Comparison of ENCODE assay signal across 19 cellular contexts in the genomic region with DNA sequence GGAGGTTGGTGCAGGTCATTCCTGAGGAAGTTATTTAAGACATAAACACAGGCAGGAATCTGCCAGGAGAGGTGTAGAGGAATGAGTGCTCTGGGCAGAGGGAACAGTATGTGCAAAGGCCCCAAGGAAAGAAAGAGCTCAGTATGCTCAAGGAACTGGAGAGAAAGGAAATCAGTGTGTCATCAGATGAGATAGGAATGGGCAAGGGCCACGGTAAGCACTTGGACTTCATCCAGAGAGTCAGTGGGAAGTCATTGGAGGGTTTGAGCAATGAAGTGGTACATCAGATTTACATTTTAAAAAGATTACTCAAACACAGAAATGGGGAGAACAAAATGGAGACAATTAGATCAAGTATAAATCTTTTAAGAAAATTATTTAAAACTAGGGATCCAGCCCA.
"Had no signal": no experiment of that assay in that cellular context is flagged by ENCODE, and none has a peak within 500 bp of the region (broad histone marks: within the 10 kb centered on the region; RNA-seq: fewer than 3 reads in every experiment).

No MANE protein-coding gene starts in this region.

- H3K36me3 ChIP-seq: adrenal gland, neural progenitor cell, ovary, spleen, suprapubic skin, WERI-Rb-1 had no signal

- H3K9me3 Mint-ChIP-seq: activated CD4-positive, alpha-beta memory T cell treated with anti-CD3 and anti-CD28 coated beads for 36 hours; neural progenitor cell; stimulated activated naive CD8-positive, alpha-beta T cell treated with anti-CD3 and anti-CD28 coated beads, Interleukin-15, Interleukin-2, amounts not matched to agents 100 ng/mL and 50 ng/mL, for 24 hours; type B pancreatic cell had no signal

- H3K4me1 ChIP-seq: adrenal gland, neural progenitor cell, spleen had no signal

- ATAC-seq: activated CD4-positive, alpha-beta T cell treated with anti-CD3 and anti-CD28 coated beads for 36 hours; activated CD8-positive, alpha-beta memory T cell treated with anti-CD3 and anti-CD28 coated beads, Interleukin-2, amount 10 ng/mL, durations not matched to agents 7 days and 5 days; body of pancreas; left lobe of liver; sciatic nerve had no signal

- H3K27me3 ChIP-seq: adrenal gland, body of pancreas, neural progenitor cell, ovary, spleen, suprapubic skin had no signal

- H3K4me1 Mint-ChIP-seq: activated naive CD4-positive, alpha-beta T cell treated with anti-CD3 and anti-CD28 coated beads, Interleukin-2, amount 50 U/mL, for 24 hours; naive B cell; neural progenitor cell had no signal

- H2AFZ ChIP-seq: neural progenitor cell had no signal

- H3K27me3 Mint-ChIP-seq: activated CD8-positive, alpha-beta memory T cell treated with anti-CD3 and anti-CD28 coated beads, Interleukin-2, amount 10 ng/mL, durations not matched to agents 7 days and 5 days; type B pancreatic cell had no signal

- H3K4me3 ChIP-seq: adrenal gland, body of pancreas, neural progenitor cell, ovary, spleen, suprapubic skin had no signal

- H3K9me3 ChIP-seq: adrenal gland, body of pancreas, ovary, spleen, suprapubic skin had no signal

- H3K4me2 ChIP-seq: neural progenitor cell had no signal

- H3K27ac ChIP-seq: adrenal gland, body of pancreas, neural progenitor cell, ovary, spleen, suprapubic skin, WERI-Rb-1 had no signal

- H3K27ac Mint-ChIP-seq: activated CD4-positive, alpha-beta memory T cell treated with anti-CD3 and anti-CD28 coated beads for 36 hours; activated CD4-positive, alpha-beta T cell treated with anti-CD3 and anti-CD28 coated beads for 36 hours; activated CD8-positive, alpha-beta memory T cell treated with anti-CD3 and anti-CD28 coated beads, Interleukin-2, amount 10 ng/mL, durations not matched to agents 7 days and 5 days; activated naive CD4-positive, alpha-beta T cell treated with anti-CD3 and anti-CD28 coated beads, Interleukin-2, amount 50 U/mL, for 24 hours; naive B cell; neural progenitor cell; stimulated activated naive CD8-positive, alpha-beta T cell treated with anti-CD3 and anti-CD28 coated beads, Interleukin-15, Interleukin-2, amounts not matched to agents 100 ng/mL and 50 ng/mL, for 24 hours; type B pancreatic cell had no signal

- H3K4me3 Mint-ChIP-seq: activated CD4-positive, alpha-beta memory T cell treated with anti-CD3 and anti-CD28 coated beads for 36 hours; activated CD4-positive, alpha-beta T cell treated with anti-CD3 and anti-CD28 coated beads for 36 hours; activated CD8-positive, alpha-beta memory T cell treated with anti-CD3 and anti-CD28 coated beads, Interleukin-2, amount 10 ng/mL, durations not matched to agents 7 days and 5 days; activated naive CD4-positive, alpha-beta T cell treated with anti-CD3 and anti-CD28 coated beads, Interleukin-2, amount 50 U/mL, for 24 hours; naive B cell; neural progenitor cell; stimulated activated naive CD8-positive, alpha-beta T cell treated with anti-CD3 and anti-CD28 coated beads, Interleukin-15, Interleukin-2, amounts not matched to agents 100 ng/mL and 50 ng/mL, for 24 hours; type B pancreatic cell had no signal

- H3K36me3 Mint-ChIP-seq: activated CD4-positive, alpha-beta memory T cell treated with anti-CD3 and anti-CD28 coated beads for 36 hours; activated CD8-positive, alpha-beta memory T cell treated with anti-CD3 and anti-CD28 coated beads, Interleukin-2, amount 10 ng/mL, durations not matched to agents 7 days and 5 days; activated naive CD4-positive, alpha-beta T cell treated with anti-CD3 and anti-CD28 coated beads, Interleukin-2, amount 50 U/mL, for 24 hours; naive B cell; neural progenitor cell; type B pancreatic cell had no signal

- DNase-seq: activated CD4-positive, alpha-beta memory T cell treated with anti-CD3 and anti-CD28 coated beads for 36 hours; activated CD4-positive, alpha-beta T cell treated with anti-CD3 and anti-CD28 coated beads for 36 hours; activated CD8-positive, alpha-beta memory T cell treated with anti-CD3 and anti-CD28 coated beads, Interleukin-2, amount 10 ng/mL, durations not matched to agents 7 days and 5 days; activated effector memory CD4-positive, alpha-beta T cell treated with Interleukin-2 at 50 U/mL for 16 hours; activated T-cell treated with anti-CD3 and anti-CD28 coated beads, Interleukin-2, amount 50 U/mL, for 1 hour; adrenal gland; body of pancreas; effector CD8-positive, alpha-beta T cell; naive B cell; ovary; spleen; WERI-Rb-1 had no signal
